9 cellular contexts compared by ENCODE assay signal in genomic region chr10:131587976-131588680, GRCh38.
"Had no signal": no experiment of that assay in that cellular context is flagged by ENCODE, and none has a peak within 500 bp of the region (broad histone marks: within the 10 kb centered on the region; RNA-seq: fewer than 3 reads in every experiment).

No MANE protein-coding gene starts in this region.

- DNase-seq: GM23248, GOT3, H7, HFFc6 had no signal

- H3K27ac Mint-ChIP-seq: HFFc6 had no signal

- H3K4me1 ChIP-seq: HAP-1 had no signal

- H3K9ac ChIP-seq: GM23248 had no signal

- H3K9me3 ChIP-seq: HAP-1 had no signal

- ATAC-seq: HCT116, HepG2, K562 had no signal

- H2AFZ ChIP-seq: GM23248 had no signal

- H3K4me3 ChIP-seq: GM23248, HAP-1, K562 had no signal

- H3K36me3 ChIP-seq: HAP-1 had no signal

- H3K27ac ChIP-seq: GM23248, HL-60 had no signal

- H3K4me3 Mint-ChIP-seq: HFFc6 had no signal
